In genomic region chr7:105512415-105512814, GRCh38 we compare ENCODE assay signal across 2 cellular contexts.
TF ChIP-seq lines count a peak whose summit lies in the region.

No MANE protein-coding gene starts in this region.

TF ChIP-seq in HepG2, 621 proteins besides CTCF, POLR2A, EP300 and RAD21:
- TF ChIP-seq, protein P1, sequence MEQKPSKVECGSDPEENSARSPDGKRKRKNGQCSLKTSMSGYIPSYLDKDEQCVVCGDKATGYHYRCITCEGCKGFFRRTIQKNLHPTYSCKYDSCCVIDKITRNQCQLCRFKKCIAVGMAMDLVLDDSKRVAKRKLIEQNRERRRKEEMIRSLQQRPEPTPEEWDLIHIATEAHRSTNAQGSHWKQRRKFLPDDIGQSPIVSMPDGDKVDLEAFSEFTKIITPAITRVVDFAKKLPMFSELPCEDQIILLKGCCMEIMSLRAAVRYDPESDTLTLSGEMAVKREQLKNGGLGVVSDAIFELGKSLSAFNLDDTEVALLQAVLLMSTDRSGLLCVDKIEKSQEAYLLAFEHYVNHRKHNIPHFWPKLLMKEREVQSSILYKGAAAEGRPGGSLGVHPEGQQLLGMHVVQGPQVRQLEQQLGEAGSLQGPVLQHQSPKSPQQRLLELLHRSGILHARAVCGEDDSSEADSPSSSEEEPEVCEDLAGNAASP (CRISPR knock-in tag; IDR thresholded peaks at IDR 0.05; ENCODE audit: borderline replicate concordance) = peak; percentile 53; the same call in 1 of the 2 replicates
- TF ChIP-seq ZNF441 (CRISPR knock-in tag; IDR thresholded peaks at IDR 0.05; ENCODE audit: borderline replicate concordance) (no peak), ZNF468 (CRISPR knock-in tag; IDR thresholded peaks at IDR 0.05) (no peak)

TF ChIP-seq in K562, 482 proteins besides CTCF, POLR2A, EP300 and RAD21:
- TF ChIP-seq ZBTB17 (CRISPR knock-in tag; IDR thresholded peaks at IDR 0.05) = no peak
- no peak for TF ChIP-seq ZFP30 (CRISPR knock-in tag; IDR thresholded peaks at IDR 0.05; ENCODE audit: borderline replicate concordance)
- TF ChIP-seq CC2D1A (IDR thresholded peaks at IDR 0.05) = no peak
- no peak for TF ChIP-seq CSDE1 (IDR thresholded peaks at IDR 0.05)
- TF ChIP-seq HNRNPL (IDR thresholded peaks at IDR 0.05; ENCODE audit: low read depth, low read length) = no peak
- TF ChIP-seq SMARCA5 (IDR thresholded peaks at IDR 0.05) = no peak
- TF ChIP-seq, protein P2, sequence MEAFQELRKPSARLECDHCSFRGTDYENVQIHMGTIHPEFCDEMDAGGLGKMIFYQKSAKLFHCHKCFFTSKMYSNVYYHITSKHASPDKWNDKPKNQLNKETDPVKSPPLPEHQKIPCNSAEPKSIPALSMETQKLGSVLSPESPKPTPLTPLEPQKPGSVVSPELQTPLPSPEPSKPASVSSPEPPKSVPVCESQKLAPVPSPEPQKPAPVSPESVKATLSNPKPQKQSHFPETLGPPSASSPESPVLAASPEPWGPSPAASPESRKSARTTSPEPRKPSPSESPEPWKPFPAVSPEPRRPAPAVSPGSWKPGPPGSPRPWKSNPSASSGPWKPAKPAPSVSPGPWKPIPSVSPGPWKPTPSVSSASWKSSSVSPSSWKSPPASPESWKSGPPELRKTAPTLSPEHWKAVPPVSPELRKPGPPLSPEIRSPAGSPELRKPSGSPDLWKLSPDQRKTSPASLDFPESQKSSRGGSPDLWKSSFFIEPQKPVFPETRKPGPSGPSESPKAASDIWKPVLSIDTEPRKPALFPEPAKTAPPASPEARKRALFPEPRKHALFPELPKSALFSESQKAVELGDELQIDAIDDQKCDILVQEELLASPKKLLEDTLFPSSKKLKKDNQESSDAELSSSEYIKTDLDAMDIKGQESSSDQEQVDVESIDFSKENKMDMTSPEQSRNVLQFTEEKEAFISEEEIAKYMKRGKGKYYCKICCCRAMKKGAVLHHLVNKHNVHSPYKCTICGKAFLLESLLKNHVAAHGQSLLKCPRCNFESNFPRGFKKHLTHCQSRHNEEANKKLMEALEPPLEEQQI (IDR thresholded peaks at IDR 0.05) = no peak
- TF ChIP-seq HES1 (IDR thresholded peaks at IDR 0.05; ENCODE audit: low read depth) = no peak
- TF ChIP-seq ZNF408 (CRISPR knock-in tag; IDR thresholded peaks at IDR 0.05; ENCODE audit: low read depth) = no peak
- no peak for TF ChIP-seq SFPQ (IDR thresholded peaks at IDR 0.05; ENCODE audit: low read depth, low read length)
- TF ChIP-seq SOX6 (IDR thresholded peaks at IDR 0.05) = no peak
- TF ChIP-seq RNF2 (IDR thresholded peaks at IDR 0.05) = no peak
